Comparison of ENCODE assay signal across 1 cellular context in the genomic region with DNA sequence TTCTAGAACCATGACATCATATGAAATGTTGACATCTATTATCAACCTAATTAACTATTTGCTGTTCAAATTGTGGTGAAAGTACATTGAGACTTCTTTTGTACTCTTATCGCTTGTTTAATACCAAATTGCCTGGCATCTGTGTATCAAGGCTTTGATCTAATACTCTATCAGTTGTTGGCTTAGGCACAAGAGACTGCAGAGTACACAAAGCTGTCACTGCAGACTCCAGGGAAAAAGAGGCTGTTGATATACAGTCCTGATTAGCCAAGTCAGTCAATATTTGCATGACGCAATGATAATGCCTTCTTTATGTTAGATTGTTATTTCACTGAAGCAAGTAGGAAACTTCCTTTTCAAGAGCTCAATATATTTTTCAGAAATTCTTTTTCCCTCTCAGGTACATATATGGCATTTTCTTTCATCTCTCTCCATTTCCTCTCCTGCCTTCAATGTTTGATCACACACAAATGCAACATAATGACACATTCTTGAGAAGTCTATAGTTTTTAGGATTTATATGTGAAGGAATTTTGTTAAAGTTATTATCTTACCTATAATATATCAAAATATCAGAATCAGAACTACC.
A peak's percentile ranks its signal among the peaks of the same experiment; 100 is the strongest.
TF ChIP-seq lines count a peak whose summit lies in the region.

No MANE protein-coding gene starts in this region.

TF ChIP-seq in HepG2, 621 proteins besides CTCF, POLR2A, EP300 and RAD21 (continued from another document):
- TF ChIP-seq MED8 (CRISPR knock-in tag; IDR thresholded peaks at IDR 0.05; ENCODE audit: insufficient replicate concordance), result no peak
- TF ChIP-seq ZNF253 (CRISPR knock-in tag; IDR thresholded peaks at IDR 0.05; ENCODE audit: borderline replicate concordance), result no peak
- TF ChIP-seq NR2F1 (CRISPR knock-in tag; IDR thresholded peaks at IDR 0.05), result no peak
- TF ChIP-seq TBP (CRISPR knock-in tag; IDR thresholded peaks at IDR 0.05), result no peak
- no peak for TF ChIP-seq ZNF549 (CRISPR knock-in tag; IDR thresholded peaks at IDR 0.05)
- TF ChIP-seq, protein P1, sequence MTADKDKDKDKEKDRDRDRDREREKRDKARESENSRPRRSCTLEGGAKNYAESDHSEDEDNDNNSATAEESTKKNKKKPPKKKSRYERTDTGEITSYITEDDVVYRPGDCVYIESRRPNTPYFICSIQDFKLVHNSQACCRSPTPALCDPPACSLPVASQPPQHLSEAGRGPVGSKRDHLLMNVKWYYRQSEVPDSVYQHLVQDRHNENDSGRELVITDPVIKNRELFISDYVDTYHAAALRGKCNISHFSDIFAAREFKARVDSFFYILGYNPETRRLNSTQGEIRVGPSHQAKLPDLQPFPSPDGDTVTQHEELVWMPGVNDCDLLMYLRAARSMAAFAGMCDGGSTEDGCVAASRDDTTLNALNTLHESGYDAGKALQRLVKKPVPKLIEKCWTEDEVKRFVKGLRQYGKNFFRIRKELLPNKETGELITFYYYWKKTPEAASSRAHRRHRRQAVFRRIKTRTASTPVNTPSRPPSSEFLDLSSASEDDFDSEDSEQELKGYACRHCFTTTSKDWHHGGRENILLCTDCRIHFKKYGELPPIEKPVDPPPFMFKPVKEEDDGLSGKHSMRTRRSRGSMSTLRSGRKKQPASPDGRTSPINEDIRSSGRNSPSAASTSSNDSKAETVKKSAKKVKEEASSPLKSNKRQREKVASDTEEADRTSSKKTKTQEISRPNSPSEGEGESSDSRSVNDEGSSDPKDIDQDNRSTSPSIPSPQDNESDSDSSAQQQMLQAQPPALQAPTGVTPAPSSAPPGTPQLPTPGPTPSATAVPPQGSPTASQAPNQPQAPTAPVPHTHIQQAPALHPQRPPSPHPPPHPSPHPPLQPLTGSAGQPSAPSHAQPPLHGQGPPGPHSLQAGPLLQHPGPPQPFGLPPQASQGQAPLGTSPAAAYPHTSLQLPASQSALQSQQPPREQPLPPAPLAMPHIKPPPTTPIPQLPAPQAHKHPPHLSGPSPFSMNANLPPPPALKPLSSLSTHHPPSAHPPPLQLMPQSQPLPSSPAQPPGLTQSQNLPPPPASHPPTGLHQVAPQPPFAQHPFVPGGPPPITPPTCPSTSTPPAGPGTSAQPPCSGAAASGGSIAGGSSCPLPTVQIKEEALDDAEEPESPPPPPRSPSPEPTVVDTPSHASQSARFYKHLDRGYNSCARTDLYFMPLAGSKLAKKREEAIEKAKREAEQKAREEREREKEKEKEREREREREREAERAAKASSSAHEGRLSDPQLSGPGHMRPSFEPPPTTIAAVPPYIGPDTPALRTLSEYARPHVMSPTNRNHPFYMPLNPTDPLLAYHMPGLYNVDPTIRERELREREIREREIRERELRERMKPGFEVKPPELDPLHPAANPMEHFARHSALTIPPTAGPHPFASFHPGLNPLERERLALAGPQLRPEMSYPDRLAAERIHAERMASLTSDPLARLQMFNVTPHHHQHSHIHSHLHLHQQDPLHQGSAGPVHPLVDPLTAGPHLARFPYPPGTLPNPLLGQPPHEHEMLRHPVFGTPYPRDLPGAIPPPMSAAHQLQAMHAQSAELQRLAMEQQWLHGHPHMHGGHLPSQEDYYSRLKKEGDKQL (CRISPR knock-in tag; IDR thresholded peaks at IDR 0.05; ENCODE audit: low read depth), result peak; percentile 100
- TF ChIP-seq IRX3 (CRISPR knock-in tag; IDR thresholded peaks at IDR 0.05; ENCODE audit: borderline replicate concordance, low read depth), result no peak
- TF ChIP-seq HOXA3 (CRISPR knock-in tag; IDR thresholded peaks at IDR 0.05), result no peak
- no peak for TF ChIP-seq NFIB (CRISPR knock-in tag; IDR thresholded peaks at IDR 0.05; ENCODE audit: borderline replicate concordance)
- TF ChIP-seq SOX5 (CRISPR knock-in tag; IDR thresholded peaks at IDR 0.05; ENCODE audit: borderline replicate concordance), result peak; percentile 94
- TF ChIP-seq TARDBP (CRISPR knock-in tag; IDR thresholded peaks at IDR 0.05), result peak; percentile 91
- TF ChIP-seq, protein P2, sequence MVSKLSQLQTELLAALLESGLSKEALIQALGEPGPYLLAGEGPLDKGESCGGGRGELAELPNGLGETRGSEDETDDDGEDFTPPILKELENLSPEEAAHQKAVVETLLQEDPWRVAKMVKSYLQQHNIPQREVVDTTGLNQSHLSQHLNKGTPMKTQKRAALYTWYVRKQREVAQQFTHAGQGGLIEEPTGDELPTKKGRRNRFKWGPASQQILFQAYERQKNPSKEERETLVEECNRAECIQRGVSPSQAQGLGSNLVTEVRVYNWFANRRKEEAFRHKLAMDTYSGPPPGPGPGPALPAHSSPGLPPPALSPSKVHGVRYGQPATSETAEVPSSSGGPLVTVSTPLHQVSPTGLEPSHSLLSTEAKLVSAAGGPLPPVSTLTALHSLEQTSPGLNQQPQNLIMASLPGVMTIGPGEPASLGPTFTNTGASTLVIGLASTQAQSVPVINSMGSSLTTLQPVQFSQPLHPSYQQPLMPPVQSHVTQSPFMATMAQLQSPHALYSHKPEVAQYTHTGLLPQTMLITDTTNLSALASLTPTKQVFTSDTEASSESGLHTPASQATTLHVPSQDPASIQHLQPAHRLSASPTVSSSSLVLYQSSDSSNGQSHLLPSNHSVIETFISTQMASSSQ (IDR thresholded peaks at IDR 0.05; ENCODE audit: low read depth), result peak; percentile 67; the same call in 1 of the 2 replicates
- TF ChIP-seq, protein P2 (CRISPR knock-in tag; IDR thresholded peaks at IDR 0.05; ENCODE audit: borderline replicate concordance), result peak; percentile 90; the same call in 1 of the 2 replicates
- no peak for TF ChIP-seq ZNF615 (CRISPR knock-in tag; IDR thresholded peaks at IDR 0.05; ENCODE audit: borderline replicate concordance)
- TF ChIP-seq MTF2 (CRISPR knock-in tag; IDR thresholded peaks at IDR 0.05; ENCODE audit: borderline replicate concordance), result no peak
TF ChIP-seq in HepG2: peak in this region for 153.
